2 cellular contexts compared by ENCODE assay signal in the genomic region with DNA sequence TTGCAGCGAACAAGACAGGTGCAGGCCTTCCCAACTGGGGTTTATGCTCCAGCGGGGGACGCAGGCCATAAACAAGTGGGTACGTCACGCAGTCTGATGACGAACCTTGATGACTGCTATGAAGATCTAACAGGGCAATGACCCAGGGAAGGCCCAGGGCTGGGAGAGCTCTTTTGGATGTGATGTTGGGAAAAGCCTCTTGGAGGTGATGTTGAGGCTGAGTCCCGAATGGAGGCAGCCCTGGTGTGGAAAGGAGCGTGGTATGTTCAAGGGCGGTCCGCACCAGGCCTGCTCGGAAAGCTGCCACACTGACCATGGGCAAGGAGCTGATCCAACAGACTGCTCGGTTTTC.
TF ChIP-seq lines count a peak whose summit lies in the region.

No MANE protein-coding gene starts in this region.

TF ChIP-seq in HEK293, 187 proteins besides CTCF, POLR2A, EP300 and RAD21 (continued from another document and continues in another):
- TF ChIP-seq ZNF518A (tag by site-specific recombination; conservative IDR thresholded peaks at IDR 0.05; ENCODE audit: low read depth) (no peak), ZNF660 (tag by site-specific recombination; IDR thresholded peaks at IDR 0.05) (no peak), ZNF837 (tag by site-specific recombination; IDR thresholded peaks at IDR 0.05) (no peak), ZNF184 (tag by site-specific recombination; IDR thresholded peaks at IDR 0.05) (no peak), ZNF529 (tag by site-specific recombination; IDR thresholded peaks at IDR 0.05; ENCODE audit: insufficient replicate concordance) (no peak), AEBP2 (tag by site-specific recombination; IDR thresholded peaks at IDR 0.05; ENCODE audit: borderline replicate concordance) (no peak), ZNF274 (IDR thresholded peaks at IDR 0.05; ENCODE audit: low read length) (no peak), ZNF274 (tag by site-specific recombination; IDR thresholded peaks at IDR 0.05; ENCODE audit: borderline replicate concordance) (no peak), ZNF37A (tag by site-specific recombination; IDR thresholded peaks at IDR 0.05) (no peak), ZNF223 (tag by site-specific recombination; IDR thresholded peaks at IDR 0.05) (no peak), IKZF3 (tag by site-specific recombination; IDR thresholded peaks at IDR 0.05) (no peak), KLF10 (tag by site-specific recombination; IDR thresholded peaks at IDR 0.05) (no peak), ZNF621 (tag by site-specific recombination; IDR thresholded peaks at IDR 0.05) (no peak)
- TF ChIP-seq, protein P1, sequence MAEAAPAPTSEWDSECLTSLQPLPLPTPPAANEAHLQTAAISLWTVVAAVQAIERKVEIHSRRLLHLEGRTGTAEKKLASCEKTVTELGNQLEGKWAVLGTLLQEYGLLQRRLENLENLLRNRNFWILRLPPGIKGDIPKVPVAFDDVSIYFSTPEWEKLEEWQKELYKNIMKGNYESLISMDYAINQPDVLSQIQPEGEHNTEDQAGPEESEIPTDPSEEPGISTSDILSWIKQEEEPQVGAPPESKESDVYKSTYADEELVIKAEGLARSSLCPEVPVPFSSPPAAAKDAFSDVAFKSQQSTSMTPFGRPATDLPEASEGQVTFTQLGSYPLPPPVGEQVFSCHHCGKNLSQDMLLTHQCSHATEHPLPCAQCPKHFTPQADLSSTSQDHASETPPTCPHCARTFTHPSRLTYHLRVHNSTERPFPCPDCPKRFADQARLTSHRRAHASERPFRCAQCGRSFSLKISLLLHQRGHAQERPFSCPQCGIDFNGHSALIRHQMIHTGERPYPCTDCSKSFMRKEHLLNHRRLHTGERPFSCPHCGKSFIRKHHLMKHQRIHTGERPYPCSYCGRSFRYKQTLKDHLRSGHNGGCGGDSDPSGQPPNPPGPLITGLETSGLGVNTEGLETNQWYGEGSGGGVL (tag by site-specific recombination; IDR thresholded peaks at IDR 0.05), result no peak
- TF ChIP-seq, protein P2, sequence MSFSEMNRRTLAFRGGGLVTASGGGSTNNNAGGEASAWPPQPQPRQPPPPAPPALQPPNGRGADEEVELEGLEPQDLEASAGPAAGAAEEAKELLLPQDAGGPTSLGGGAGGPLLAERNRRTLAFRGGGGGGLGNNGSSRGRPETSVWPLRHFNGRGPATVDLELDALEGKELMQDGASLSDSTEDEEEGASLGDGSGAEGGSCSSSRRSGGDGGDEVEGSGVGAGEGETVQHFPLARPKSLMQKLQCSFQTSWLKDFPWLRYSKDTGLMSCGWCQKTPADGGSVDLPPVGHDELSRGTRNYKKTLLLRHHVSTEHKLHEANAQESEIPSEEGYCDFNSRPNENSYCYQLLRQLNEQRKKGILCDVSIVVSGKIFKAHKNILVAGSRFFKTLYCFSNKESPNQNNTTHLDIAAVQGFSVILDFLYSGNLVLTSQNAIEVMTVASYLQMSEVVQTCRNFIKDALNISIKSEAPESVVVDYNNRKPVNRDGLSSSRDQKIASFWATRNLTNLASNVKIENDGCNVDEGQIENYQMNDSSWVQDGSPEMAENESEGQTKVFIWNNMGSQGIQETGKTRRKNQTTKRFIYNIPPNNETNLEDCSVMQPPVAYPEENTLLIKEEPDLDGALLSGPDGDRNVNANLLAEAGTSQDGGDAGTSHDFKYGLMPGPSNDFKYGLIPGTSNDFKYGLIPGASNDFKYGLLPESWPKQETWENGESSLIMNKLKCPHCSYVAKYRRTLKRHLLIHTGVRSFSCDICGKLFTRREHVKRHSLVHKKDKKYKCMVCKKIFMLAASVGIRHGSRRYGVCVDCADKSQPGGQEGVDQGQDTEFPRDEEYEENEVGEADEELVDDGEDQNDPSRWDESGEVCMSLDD (tag by site-specific recombination; IDR thresholded peaks at IDR 0.05), result no peak

TF ChIP-seq in WTC11, 78 proteins besides CTCF, POLR2A, EP300 and RAD21:
- TF ChIP-seq, protein P3, sequence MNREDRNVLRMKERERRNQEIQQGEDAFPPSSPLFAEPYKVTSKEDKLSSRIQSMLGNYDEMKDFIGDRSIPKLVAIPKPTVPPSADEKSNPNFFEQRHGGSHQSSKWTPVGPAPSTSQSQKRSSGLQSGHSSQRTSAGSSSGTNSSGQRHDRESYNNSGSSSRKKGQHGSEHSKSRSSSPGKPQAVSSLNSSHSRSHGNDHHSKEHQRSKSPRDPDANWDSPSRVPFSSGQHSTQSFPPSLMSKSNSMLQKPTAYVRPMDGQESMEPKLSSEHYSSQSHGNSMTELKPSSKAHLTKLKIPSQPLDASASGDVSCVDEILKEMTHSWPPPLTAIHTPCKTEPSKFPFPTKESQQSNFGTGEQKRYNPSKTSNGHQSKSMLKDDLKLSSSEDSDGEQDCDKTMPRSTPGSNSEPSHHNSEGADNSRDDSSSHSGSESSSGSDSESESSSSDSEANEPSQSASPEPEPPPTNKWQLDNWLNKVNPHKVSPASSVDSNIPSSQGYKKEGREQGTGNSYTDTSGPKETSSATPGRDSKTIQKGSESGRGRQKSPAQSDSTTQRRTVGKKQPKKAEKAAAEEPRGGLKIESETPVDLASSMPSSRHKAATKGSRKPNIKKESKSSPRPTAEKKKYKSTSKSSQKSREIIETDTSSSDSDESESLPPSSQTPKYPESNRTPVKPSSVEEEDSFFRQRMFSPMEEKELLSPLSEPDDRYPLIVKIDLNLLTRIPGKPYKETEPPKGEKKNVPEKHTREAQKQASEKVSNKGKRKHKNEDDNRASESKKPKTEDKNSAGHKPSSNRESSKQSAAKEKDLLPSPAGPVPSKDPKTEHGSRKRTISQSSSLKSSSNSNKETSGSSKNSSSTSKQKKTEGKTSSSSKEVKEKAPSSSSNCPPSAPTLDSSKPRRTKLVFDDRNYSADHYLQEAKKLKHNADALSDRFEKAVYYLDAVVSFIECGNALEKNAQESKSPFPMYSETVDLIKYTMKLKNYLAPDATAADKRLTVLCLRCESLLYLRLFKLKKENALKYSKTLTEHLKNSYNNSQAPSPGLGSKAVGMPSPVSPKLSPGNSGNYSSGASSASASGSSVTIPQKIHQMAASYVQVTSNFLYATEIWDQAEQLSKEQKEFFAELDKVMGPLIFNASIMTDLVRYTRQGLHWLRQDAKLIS (CRISPR knock-in tag; IDR thresholded peaks at IDR 0.05; ENCODE audit: borderline replicate concordance), result no peak
- TF ChIP-seq ESRRA (CRISPR knock-in tag; IDR thresholded peaks at IDR 0.05; ENCODE audit: borderline replicate concordance) (no peak), NR1H2 (CRISPR knock-in tag; IDR thresholded peaks at IDR 0.05) (no peak), NFATC4 (CRISPR knock-in tag; IDR thresholded peaks at IDR 0.05) (no peak), ZNF232 (CRISPR knock-in tag; IDR thresholded peaks at IDR 0.05) (no peak), ZNF423 (CRISPR knock-in tag; IDR thresholded peaks at IDR 0.05) (no peak), NR2C2 (CRISPR knock-in tag; IDR thresholded peaks at IDR 0.05) (no peak), E2F4 (CRISPR knock-in tag; IDR thresholded peaks at IDR 0.05; ENCODE audit: borderline replicate concordance, low read depth) (no peak), TEAD1 (CRISPR knock-in tag; IDR thresholded peaks at IDR 0.05) (no peak), JAZF1 (CRISPR knock-in tag; IDR thresholded peaks at IDR 0.05) (no peak)
- TF ChIP-seq, protein P4, sequence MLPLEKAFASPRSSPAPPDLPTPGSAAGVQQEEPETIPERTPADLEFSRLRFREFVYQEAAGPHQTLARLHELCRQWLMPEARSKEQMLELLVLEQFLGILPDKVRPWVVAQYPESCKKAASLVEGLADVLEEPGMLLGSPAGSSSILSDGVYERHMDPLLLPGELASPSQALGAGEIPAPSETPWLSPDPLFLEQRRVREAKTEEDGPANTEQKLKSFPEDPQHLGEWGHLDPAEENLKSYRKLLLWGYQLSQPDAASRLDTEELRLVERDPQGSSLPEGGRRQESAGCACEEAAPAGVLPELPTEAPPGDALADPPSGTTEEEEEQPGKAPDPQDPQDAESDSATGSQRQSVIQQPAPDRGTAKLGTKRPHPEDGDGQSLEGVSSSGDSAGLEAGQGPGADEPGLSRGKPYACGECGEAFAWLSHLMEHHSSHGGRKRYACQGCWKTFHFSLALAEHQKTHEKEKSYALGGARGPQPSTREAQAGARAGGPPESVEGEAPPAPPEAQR (CRISPR knock-in tag; IDR thresholded peaks at IDR 0.05), result no peak
